In genomic region chr12:109731231-109731731, GRCh38 we compare ENCODE assay signal across 19 cellular contexts. TPM values are rescaled to one million over a fixed set of nuclear protein-coding genes. Genes with fewer than 3 reads are reported as not detected.
DNase-seq lines count a peak whose midpoint lies in the region; ATAC-seq and TF ChIP-seq lines count a peak whose summit lies in the region.
"Had no signal": no experiment of that assay in that cellular context is flagged by ENCODE, and none has a peak within 500 bp of the region (broad histone marks: within the 10 kb centered on the region; RNA-seq: fewer than 3 reads in every experiment).

No MANE protein-coding gene starts in this region.

- no peak overlapping the region for H3K9ac ChIP-seq in HCT116 (ENCODE audit: low read length)

- POLR2A ChIA-PET in HCT116 (lab: Charles Lee), result no interaction called here

- intact Hi-C loops in HCT116 (cut with micrococcal nuclease) (no loop called here), head of caudate nucleus (cut with DNase I) (no loop called here)

- H4K20me1 ChIP-seq in HCT116 (ENCODE audit: insufficient read depth) (no peaks in the 10 kb centered on the region), osteoblast (ENCODE audit: insufficient read depth, low read length) (peaks cover 3% of the 10 kb centered on the region)

- H3K4me2 ChIP-seq in HCT116 (ENCODE audit: low read length), result no peak overlapping the region
- no peak overlapping the region for H3K4me2 ChIP-seq in osteoblast (ENCODE audit: insufficient read depth, low read length)

- 0 out of 2 replicates have a peak, but pooled peaks have one; percentile 12 for ATAC-seq in HCT116
- ATAC-seq: activated CD8-positive, alpha-beta memory T cell treated with anti-CD3 and anti-CD28 coated beads, Interleukin-2, amount 10 ng/mL, durations not matched to agents 7 days and 5 days; CD8-positive, alpha-beta T cell; esophagus mucosa; stimulated activated memory B cell treated with anti-CD40 and anti-IgM and Interleukin-4, amounts not matched to agents 10 μg/mL and 1 μg/mL and 100 μg/mL, for 72 hours had no signal

- H2AFZ ChIP-seq in HCT116 (ENCODE audit: low read depth, low read length, poor library complexity, severe bottlenecking) (no peak overlapping the region), osteoblast (ENCODE audit: low read length) (no peak overlapping the region)

- H3K36me3 ChIP-seq in BE2C (peaks cover 94% of the 10 kb centered on the region), HCT116 (ENCODE audit: control insufficient read depth in 1 of 2, insufficient read depth in 2 of 2, low read length in 2 of 2) (no peaks in the 10 kb centered on the region), osteoblast (ENCODE audit: insufficient read depth, low read length) (no peaks in the 10 kb centered on the region)
- H3K36me3 ChIP-seq: cardiac muscle cell, tibial artery had no signal

- no TSS peak for BruUV-seq in HCT116 (replicated peaks; lab: Mats Ljungman, UMichigan)

- DNase-seq in BE2C (peak; percentile 30), HCT116 (ENCODE audit: low read depth, low spot score) (no peak), head of caudate nucleus (peak in 28 of 42 donors; percentile 1 to 49 (median 12)), osteoblast (ENCODE audit: insufficient read length, low spot score, missing footprints) (peak; percentile 41), HUDEP-2 (lab: John Stamatoyannopoulos, UW; ENCODE audit: unreplicated experiment in 76 of 76) (no peak), glomerular visceral epithelial cell (ENCODE audit: extremely low spot score) (no peak), NCI-H1105 treated with DMSO at 0.1 percent for 48 hours (lab: John Stamatoyannopoulos, UW) (no peak)
- no peak for DNase-seq in effector CD8-positive, alpha-beta T cell (lab: John Stamatoyannopoulos, UW)
- DNase-seq: activated CD4-positive, alpha-beta T cell treated with anti-CD3 and anti-CD28 coated beads for 4 hours; activated CD8-positive, alpha-beta memory T cell treated with anti-CD3 and anti-CD28 coated beads, Interleukin-2, amount 10 ng/mL, durations not matched to agents 7 days and 5 days; mammary epithelial cell; NCI-H2107; NCI-H524; stimulated activated CD4-positive, alpha-beta T cell treated with anti-CD3 and anti-CD28 coated beads, Interleukin-1b, Interleukin-23, amount 100 ng/mL, for 48 hours had no signal

- CTCF ChIA-PET in HCT116 (lab: Charles Lee), result no interaction called here

- RAD21 ChIA-PET in HCT116 (lab: Charles Lee; ENCODE audit: low non-redundant PET in 1 of 2, low total read pairs in 2 of 2, uncharacterized antibody in 2 of 2, unreplicated experiment in 2 of 2), result no interaction called here

- H3K79me2 ChIP-seq in HCT116 (ENCODE audit: insufficient read depth, low read length) (no peaks in the 10 kb centered on the region), osteoblast (ENCODE audit: insufficient read depth, low read length) (no peaks in the 10 kb centered on the region)

- H3K4me3 ChIP-seq in BE2C (ENCODE audit: low read depth, low read length), result no peak overlapping the region
- no peak overlapping the region for H3K4me3 ChIP-seq in HCT116 (replicated peaks in 1 of 2; ENCODE audit: low read depth in 1 of 2, low read length in 2 of 2)
- no peak overlapping the region for H3K4me3 ChIP-seq in osteoblast (ENCODE audit: insufficient read depth, low read length)
- H3K4me3 ChIP-seq: cardiac muscle cell, tibial artery had no signal

- no peaks in the 10 kb centered on the region for H3K27me3 ChIP-seq in BE2C
- no peaks in the 10 kb centered on the region for H3K27me3 ChIP-seq in HCT116 (ENCODE audit: insufficient read depth, low read length)
- peaks cover 18% of the 10 kb centered on the region for H3K27me3 ChIP-seq in osteoblast (ENCODE audit: insufficient read depth, low read length)
- H3K27me3 ChIP-seq: cardiac muscle cell had no signal

- H3K4me1 ChIP-seq in BE2C, result peaks cover 72% of the 10 kb centered on the region
- no peaks in the 10 kb centered on the region for H3K4me1 ChIP-seq in HCT116 (ENCODE audit: control insufficient read depth in 1 of 2, insufficient read depth in 2 of 2, low read length in 2 of 2)
- H3K4me1 ChIP-seq in osteoblast (ENCODE audit: insufficient read depth, low read length), result no peaks in the 10 kb centered on the region
- H3K4me1 ChIP-seq: tibial artery had no signal

- TF ChIP-seq POLR2A in HCT116 (IDR thresholded peaks at IDR 0.05; ENCODE audit: borderline replicate concordance, extremely low read depth, insufficient read depth, insufficient read length), result no peak

- TF ChIP-seq CTCF in BE2C (IDR thresholded peaks at IDR 0.05; ENCODE audit: low read depth, low read length) (no peak), HCT116 (IDR thresholded peaks at IDR 0.05 in 2 of 3, conservative IDR thresholded peaks at IDR 0.05 in 1 of 3; ENCODE audit: borderline replicate concordance in 1 of 3, insufficient read depth in 1 of 3, low read depth in 2 of 3, low read length in 2 of 3) (no peak), osteoblast (IDR thresholded peaks at IDR 0.05; ENCODE audit: extremely low read depth, low read depth, low read length) (no peak)

- TF ChIP-seq RAD21 in HCT116 (IDR thresholded peaks at IDR 0.05; ENCODE audit: low read depth), result no peak

- H3K9me2 ChIP-seq in HCT116 (ENCODE audit: insufficient read depth), result no peaks in the 10 kb centered on the region

- H3K9me3 ChIP-seq in BE2C, result no peaks in the 10 kb centered on the region
- no peaks in the 10 kb centered on the region for H3K9me3 ChIP-seq in HCT116 (ENCODE audit: control insufficient read depth in 1 of 2, insufficient read depth in 1 of 2, low read depth in 1 of 2, low read length in 2 of 2)
- H3K9me3 ChIP-seq in osteoblast (ENCODE audit: low read depth, low read length), result no peaks in the 10 kb centered on the region
- H3K9me3 ChIP-seq: tibial artery had no signal

- H3K27ac ChIP-seq in HCT116 (ENCODE audit: low read depth, low read length) (no peak overlapping the region), osteoblast (ENCODE audit: low read depth, low read length) (no peak overlapping the region)
- H3K27ac ChIP-seq: cardiac muscle cell, tibial artery had no signal

TF ChIP-seq in HCT116, 20 proteins besides CTCF, POLR2A, EP300 and RAD21:
- no peak for TF ChIP-seq ZNF274 (IDR thresholded peaks at IDR 0.05; ENCODE audit: low read depth, low read length)
- TF ChIP-seq ATF3 (IDR thresholded peaks at IDR 0.05), result no peak
- TF ChIP-seq EGR1 (IDR thresholded peaks at IDR 0.05; ENCODE audit: low read depth), result no peak
- no peak for TF ChIP-seq MAX (IDR thresholded peaks at IDR 0.05)
- TF ChIP-seq EZH2phosphoT487 (IDR thresholded peaks at IDR 0.05; ENCODE audit: borderline replicate concordance), result no peak
- no peak for TF ChIP-seq EZH2 (IDR thresholded peaks at IDR 0.05)
- no peak for TF ChIP-seq TCF7L2 (IDR thresholded peaks at IDR 0.05; ENCODE audit: borderline replicate concordance, extremely low read depth, insufficient read depth, insufficient read length)
- no peak for TF ChIP-seq SRF (IDR thresholded peaks at IDR 0.05; ENCODE audit: low read depth)
- no peak for TF ChIP-seq ELF1 (IDR thresholded peaks at IDR 0.05; ENCODE audit: borderline replicate concordance, low read depth)
- no peak for TF ChIP-seq CBX3 (IDR thresholded peaks at IDR 0.05; ENCODE audit: low read depth)
- no peak for TF ChIP-seq JUND (IDR thresholded peaks at IDR 0.05)
- no peak for TF ChIP-seq POLR2AphosphoS5 (IDR thresholded peaks at IDR 0.05; ENCODE audit: low read depth, low read length)
- no peak for TF ChIP-seq SP1 (IDR thresholded peaks at IDR 0.05; ENCODE audit: low read depth)
TF ChIP-seq in HCT116: peak in this region for 0.

RNA-seq across cellular contexts. Expression of gene FAM222A, which starts 17.7 kb away (rescaled TPM):
- polyA plus RNA-seq in BE2C (2012; ENCODE audit: insufficient read depth, insufficient read length, low read depth), result 227 TPM
- total RNA-seq in HCT116 (2021; ENCODE audit: unreplicated experiment) (3.7 TPM), osteoblast (0.29 and 0.36 TPM in 2 replicates)
- 1.0 and 1.8 TPM in 2 replicates for polyA plus RNA-seq in HCT116 (2012)

Comparison
In these comparisons a context has a peak if more than half of its experiments do, and no peak if none do; other contexts are left out.
1. DNase-seq: peak in BE2C (single experiment), head of caudate nucleus (28 of 42) and osteoblast (single experiment); none in HCT116 (single experiment), HUDEP-2 (0 of 76), glomerular visceral epithelial cell (single experiment), NCI-H1105 treated with DMSO at 0.1 percent for 48 hours (single experiment) and effector CD8-positive, alpha-beta T cell (single experiment).